21 cellular contexts compared by ENCODE assay signal in genomic region chr7:151399305-151399601, GRCh38. TPM values are rescaled to one million over a fixed set of nuclear protein-coding genes. Genes with fewer than 3 reads are reported as not detected.
"Had no signal": no experiment of that assay in that cellular context is flagged by ENCODE, and none has a peak within 500 bp of the region (broad histone marks: within the 10 kb centered on the region; RNA-seq: fewer than 3 reads in every experiment).

No MANE protein-coding gene starts in this region.

- H3K9me3 ChIP-seq: esophagus muscularis mucosa, gastroesophageal sphincter, neutrophil, psoas muscle, stomach, thoracic aorta, transverse colon had no signal

- H3K27ac Mint-ChIP-seq: nephron had no signal

- H3K27ac ChIP-seq: epithelial cell of prostate, esophagus muscularis mucosa, gastroesophageal sphincter, neutrophil, psoas muscle, skin epidermis, stomach, thoracic aorta, transverse colon had no signal

- H3K4me3 ChIP-seq: esophagus muscularis mucosa, gastroesophageal sphincter, psoas muscle, skin epidermis, stomach, thoracic aorta, transverse colon had no signal

- H3K9me3 Mint-ChIP-seq: nephron had no signal

- H3K36me3 ChIP-seq: esophagus muscularis mucosa, gastroesophageal sphincter, neutrophil, stomach, thoracic aorta, transverse colon had no signal

- DNase-seq: effector memory CD4-positive, alpha-beta T cell; left colon; left ventricle myocardium superior; mammary epithelial cell; retina; stimulated activated CD4-positive, alpha-beta T cell treated with anti-CD3 and anti-CD28 coated beads, Interleukin-12 subunit alpha, Interleukin-12 subunit beta, amount 100 ng/mL, for 4 hours; stimulated activated naive CD4-positive, alpha-beta T cell; stomach; substantia nigra; transverse colon had no signal

- ATAC-seq: gastroesophageal sphincter, left colon, left ventricle myocardium superior, psoas muscle, sciatic nerve had no signal

- H3K4me1 ChIP-seq: psoas muscle had no signal

- H3K4me3 Mint-ChIP-seq: nephron had no signal

- H3K27me3 ChIP-seq: neutrophil, transverse colon had no signal

RNA-seq across cellular contexts. Expression of gene WDR86, which starts 10.6 kb away (rescaled TPM):
- total RNA-seq: myocyte had no signal
- polyA plus RNA-seq: mammary epithelial cell had no signal

RNA-seq across cellular contexts. Expression of gene CRYGN, which starts 40.7 kb away (rescaled TPM):
- total RNA-seq: left ventricle myocardium superior, mammary epithelial cell, stomach, transverse colon, ureter had no signal
- polyA plus RNA-seq: mammary epithelial cell, stomach had no signal
